ENCODE assay signal across 14 cellular contexts in the genomic region with DNA sequence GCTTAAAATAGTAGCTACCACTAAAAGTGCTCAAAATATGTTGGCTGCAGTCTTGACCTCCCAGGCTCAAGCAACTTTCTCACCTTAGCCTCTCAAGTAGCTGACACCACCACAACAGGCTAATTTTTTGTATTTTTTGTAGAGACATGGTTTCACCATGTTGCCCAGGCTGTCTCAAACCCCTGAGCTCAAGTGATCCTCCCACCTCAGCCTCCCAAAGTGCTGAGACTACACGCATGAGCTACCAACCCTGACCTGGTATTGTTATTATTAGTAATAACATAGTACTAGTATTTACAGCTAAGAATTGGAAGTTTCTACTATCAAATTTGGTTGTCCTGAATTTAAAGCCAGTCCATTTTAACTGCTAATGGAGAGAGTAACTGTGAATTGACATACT. TPM values are rescaled to one million over a fixed set of nuclear protein-coding genes. Genes with fewer than 3 reads are reported as not detected.
DNase-seq lines count a peak whose midpoint lies in the region; ATAC-seq and TF ChIP-seq lines count a peak whose summit lies in the region.
"Had no signal": no experiment of that assay in that cellular context is flagged by ENCODE, and none has a peak within 500 bp of the region (broad histone marks: within the 10 kb centered on the region; RNA-seq: fewer than 3 reads in every experiment).

No MANE protein-coding gene starts in this region.

- H3K27me3 ChIP-seq in CD4-positive, CD25-positive, alpha-beta regulatory T cell (ENCODE audit: control insufficient read depth, insufficient read depth, low read length), result no peaks in the 10 kb centered on the region
- H3K27me3 ChIP-seq: suprapubic skin had no signal

- H3K9me3 Mint-ChIP-seq in CD4-positive, CD25-positive, alpha-beta regulatory T cell, result peaks cover 0 to 2% (median 0%) of the 10 kb centered on the region in 7 donors
- no peaks in the 10 kb centered on the region for H3K9me3 Mint-ChIP-seq in type B pancreatic cell

- H3K36me3 ChIP-seq in CD4-positive, CD25-positive, alpha-beta regulatory T cell (ENCODE audit: control insufficient read depth, insufficient read depth, low read length), result no peaks in the 10 kb centered on the region
- H3K36me3 ChIP-seq: suprapubic skin had no signal

- no peaks in the 10 kb centered on the region for H3K36me3 Mint-ChIP-seq in CD4-positive, CD25-positive, alpha-beta regulatory T cell
- no peaks in the 10 kb centered on the region for H3K36me3 Mint-ChIP-seq in type B pancreatic cell

- H3K4me1 ChIP-seq in CD4-positive, CD25-positive, alpha-beta regulatory T cell (ENCODE audit: control insufficient read depth, insufficient read depth, low read length, poor library complexity, severe bottlenecking), result peaks cover 25% of the 10 kb centered on the region
- H3K4me1 ChIP-seq: parathyroid adenoma, suprapubic skin had no signal

- ATAC-seq in CD4-positive, CD25-positive, alpha-beta regulatory T cell (ENCODE audit: low read depth in 2 of 2), result no peak
- ATAC-seq in GM18870 (IDR thresholded peaks at IDR 0.05; ENCODE audit: unreplicated experiment) (peak; percentile 38), HG02759 (IDR thresholded peaks at IDR 0.05; ENCODE audit: unreplicated experiment) (peak; percentile 45), HG03575 (IDR thresholded peaks at IDR 0.05; ENCODE audit: extremely low read depth, insufficient number of reproducible peaks, low FRiP score, unreplicated experiment) (peak; percentile 34)

- peak overlapping the region; percentile 65 to 78 (median 70) for H3K27ac Mint-ChIP-seq in CD4-positive, CD25-positive, alpha-beta regulatory T cell
- no peak overlapping the region for H3K27ac Mint-ChIP-seq in type B pancreatic cell

- H3K27ac ChIP-seq in CD4-positive, CD25-positive, alpha-beta regulatory T cell (ENCODE audit: insufficient read depth, low read length, poor library complexity, severe bottlenecking), result no peak overlapping the region
- H3K27ac ChIP-seq: parathyroid adenoma, suprapubic skin had no signal

- no peak overlapping the region for H3K4me3 Mint-ChIP-seq in CD4-positive, CD25-positive, alpha-beta regulatory T cell
- no peak overlapping the region for H3K4me3 Mint-ChIP-seq in type B pancreatic cell

- no peaks in the 10 kb centered on the region for H3K9me3 ChIP-seq in CD4-positive, CD25-positive, alpha-beta regulatory T cell (ENCODE audit: control insufficient read depth in 2 of 2, low read length in 2 of 2)
- H3K9me3 ChIP-seq: suprapubic skin had no signal

- TF ChIP-seq CTCF in type B pancreatic cell (conservative IDR thresholded peaks at IDR 0.05), result no peak

- no peaks in the 10 kb centered on the region for H3K27me3 Mint-ChIP-seq in CD4-positive, CD25-positive, alpha-beta regulatory T cell
- no peaks in the 10 kb centered on the region for H3K27me3 Mint-ChIP-seq in type B pancreatic cell

- H3K4me3 ChIP-seq in CD4-positive, CD25-positive, alpha-beta regulatory T cell (ENCODE audit: low read depth, low read length), result no peak overlapping the region
- H3K4me3 ChIP-seq: lung, suprapubic skin had no signal

- H3K4me1 Mint-ChIP-seq in CD4-positive, CD25-positive, alpha-beta regulatory T cell, result peaks cover 16 to 61% (median 41%) of the 10 kb centered on the region in 4 donors
- peaks cover 7% of the 10 kb centered on the region for H3K4me1 Mint-ChIP-seq in type B pancreatic cell (ENCODE audit: unreplicated experiment)

- no peak for DNase-seq in CD4-positive, CD25-positive, alpha-beta regulatory T cell
- DNase-seq in NCI-H2196 (lab: John Stamatoyannopoulos, UW; ENCODE audit: unreplicated experiment), result no peak
- DNase-seq in COR-L47 (lab: John Stamatoyannopoulos, UW), result no peak
- no peak for DNase-seq in type B pancreatic cell (ENCODE audit: extremely low spot score, unreplicated experiment)
- DNase-seq in central memory CD4-positive, alpha-beta T cell, result no peak
- DNase-seq: activated effector memory CD4-positive, alpha-beta T cell treated with Interleukin-2 at 50 U/mL for 16 hours; stimulated activated CD4-positive, alpha-beta T cell treated with anti-CD3 and anti-CD28 coated beads, Interleukin-4, amount 100 ng/mL, for 1 hour had no signal

RNA-seq across cellular contexts. Expression of gene STAP1, which starts 18.0 kb away (rescaled TPM):
- 0.99 TPM for total RNA-seq in CD4-positive, CD25-positive, alpha-beta regulatory T cell
- polyA plus RNA-seq in CD4-positive, CD25-positive, alpha-beta regulatory T cell, result 1 to 10 TPM; 1.1 to 2.9 (median 1.5) TPM
- not detected in 2 replicates for total RNA-seq in type B pancreatic cell (ENCODE audit: low replicate concordance)
- total RNA-seq: H4 had no signal

RNA-seq across cellular contexts. Expression of gene CENPC, which starts 31.2 kb away (rescaled TPM):
- 90.8 TPM for total RNA-seq in CD4-positive, CD25-positive, alpha-beta regulatory T cell
- 10 to 100 TPM; 17.0 to 19.0 (median 18.4) TPM for polyA plus RNA-seq in CD4-positive, CD25-positive, alpha-beta regulatory T cell
- 12.3 and 24.3 TPM in 2 replicates for total RNA-seq in type B pancreatic cell (ENCODE audit: low replicate concordance)

Comparison
In these comparisons a context has a peak if more than half of its experiments do, and no peak if none do; other contexts are left out.
1. ATAC-seq: peak in GM18870 (single experiment), HG02759 (single experiment) and HG03575 (single experiment); none in CD4-positive, CD25-positive, alpha-beta regulatory T cell (0 of 2).